9 cellular contexts compared by ENCODE assay signal in the genomic region with DNA sequence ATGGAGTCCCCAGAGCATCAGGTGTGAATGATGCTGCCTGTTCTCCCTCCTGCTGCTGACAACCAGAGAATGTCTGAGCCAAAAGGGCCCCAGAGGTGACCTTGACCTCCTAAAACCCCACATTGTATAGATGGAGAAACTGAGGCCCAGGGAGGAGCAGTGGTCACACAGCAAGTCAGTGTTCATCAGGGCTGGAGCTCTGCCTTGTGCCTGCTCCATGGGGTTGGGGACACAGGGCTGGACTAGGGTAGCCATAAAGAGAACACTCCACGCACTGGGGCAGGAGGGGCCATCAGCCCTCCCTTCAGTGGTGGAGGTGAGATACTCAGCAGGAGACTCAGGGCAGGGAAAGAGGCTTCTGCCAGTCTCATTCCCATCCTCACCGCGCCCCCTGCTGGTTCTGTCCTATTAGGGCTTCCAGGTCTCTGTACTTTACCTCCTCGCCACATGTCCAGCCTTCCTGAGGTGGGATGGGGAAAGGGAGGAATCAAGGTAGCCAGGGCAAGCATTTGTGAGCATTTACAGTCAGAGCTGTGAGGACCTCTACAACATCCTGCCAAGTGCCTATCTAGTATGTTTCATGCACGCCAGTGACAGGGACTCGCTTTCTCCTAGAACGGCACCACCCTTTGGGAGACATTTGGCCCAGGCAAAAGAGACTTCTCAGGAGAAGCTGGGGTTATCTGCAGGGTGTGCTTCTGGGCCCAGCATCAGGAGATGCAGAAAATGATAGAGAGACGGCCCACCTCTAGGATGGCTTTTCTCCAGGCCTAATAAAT. TPM values are rescaled to one million over a fixed set of nuclear protein-coding genes. Genes with fewer than 3 reads are reported as not detected.
DNase-seq lines count a peak whose midpoint lies in the region; ATAC-seq, FAIRE-seq and TF ChIP-seq lines count a peak whose summit lies in the region.
"Had no signal": no experiment of that assay in that cellular context is flagged by ENCODE, and none has a peak within 500 bp of the region (broad histone marks: within the 10 kb centered on the region; RNA-seq: fewer than 3 reads in every experiment).

No MANE protein-coding gene starts in this region.

- H3K4me3 ChIP-seq in choroid plexus epithelial cell (ENCODE audit: low read depth, low read length) (no peak overlapping the region), HepG2 (replicated peaks in 1 of 3; ENCODE audit: insufficient read depth in 1 of 3, low read depth in 2 of 3, low read length in 3 of 3) (no peak overlapping the region)

- H3K9ac ChIP-seq in HepG2 (ENCODE audit: insufficient read depth, low read depth, low read length), result no peak overlapping the region

- FAIRE-seq in HepG2 (lab: Jason Lieb, UNC), result peak; percentile 74
- FAIRE-seq: G401.6 had no signal

- DNase-seq in NCI-H2171 treated with DMSO at 0.1 percent for 48 hours (lab: John Stamatoyannopoulos, UW) (peak; percentile 2), NCI-H2171 (lab: John Stamatoyannopoulos, UW) (no peak), NCI-H1930 (lab: John Stamatoyannopoulos, UW) (peak; percentile 20 to 46), choroid plexus epithelial cell (ENCODE audit: low read depth) (peak; percentile 80), HepG2 (ENCODE audit: low spot score) (peak; percentile 65), KG1 (lab: John Stamatoyannopoulos, UW) (no peak)
- DNase-seq in activated CD4-positive, alpha-beta T cell treated with anti-CD3 and anti-CD28 coated beads for 4 hours, result peak; percentile 61 to 64
- peak; percentile 25 to 75 (median 45) for DNase-seq in stimulated activated CD4-positive, alpha-beta T cell treated with anti-CD3 and anti-CD28 coated beads, TNF-alpha, amount 100 ng/mL, for 48 hours (ENCODE audit: low read depth in 3 of 3)

- H3K4me1 ChIP-seq in HepG2 (ENCODE audit: insufficient read depth, low read length), result peaks cover 18% of the 10 kb centered on the region

- intact Hi-C loops in HepG2 (cut with micrococcal nuclease; ENCODE audit: unreplicated experiment), result loop anchor here (1.0 to 5.0 kb wide), 2 partner anchors 103 to 110 kb away; no protein-coding TSS in a partner anchor

- no peaks in the 10 kb centered on the region for H3K79me2 ChIP-seq in HepG2 (ENCODE audit: insufficient read depth, low read length)

- H3K9me3 ChIP-seq in HepG2 (ENCODE audit: low read length), result no peaks in the 10 kb centered on the region

- no peak for TF ChIP-seq EP300 in HepG2 (IDR thresholded peaks at IDR 0.05; ENCODE audit: low read depth in 2 of 2, low read length in 2 of 2)
- no peak for TF ChIP-seq EP300 in HepG2 (CRISPR knock-in tag; IDR thresholded peaks at IDR 0.05; ENCODE audit: borderline replicate concordance)

- no peaks in the 10 kb centered on the region for H3K36me3 ChIP-seq in HepG2 (replicated peaks in 1 of 2; ENCODE audit: control insufficient read depth in 1 of 2, insufficient read depth in 2 of 2, low read length in 2 of 2)

- in situ Hi-C loops in HepG2 (cut with HindIII; ENCODE audit: extremely low pct_ligation_motif_present, low pct_unique_long_range_greater_than_20kb), result no loop called here

- no peak for TF ChIP-seq POLR2A in HepG2 (IDR thresholded peaks at IDR 0.05; ENCODE audit: insufficient read depth in 1 of 2, low read depth in 2 of 2, low read length in 2 of 2)

- H3K27me3 ChIP-seq in HepG2 (ENCODE audit: control insufficient read depth in 1 of 2, insufficient read depth in 2 of 2, low read length in 2 of 2), result peaks cover 0 to 2% of the 10 kb centered on the region in 2 experiments; a peak in 2 of 5 replicates

- H4K20me1 ChIP-seq in HepG2 (ENCODE audit: insufficient read depth, low read length), result no peaks in the 10 kb centered on the region

- BruUV-seq in HepG2 (replicated peaks; lab: Mats Ljungman, UMichigan), result no TSS peak

- no peak overlapping the region for H3K27ac ChIP-seq in HepG2 (ENCODE audit: extremely low read length, insufficient read depth, low read length)

- CTCF ChIA-PET in HepG2 (lab: Yijun Ruan, JAX; ENCODE audit: low intra/inter-chr PET ratio, low total read pairs), result interaction anchor here (1.2 to 3.8 kb wide), 4 partner anchors 10 to 217 kb away, joined by 3 to 39 read pairs (median 8); no protein-coding TSS in a partner anchor

- POLR2A ChIA-PET in HepG2 (lab: Yijun Ruan, JAX), result no interaction called here

- peak; percentile 79 for TF ChIP-seq RAD21 in HepG2 (CRISPR knock-in tag; IDR thresholded peaks at IDR 0.05)

- 35% methylated on average over 7 of the region's 8 CpGs for WGBS in HepG2 (ENCODE audit: low lambda C conversion rate)

- ATAC-seq in HepG2, result peak; percentile 95

- no peak overlapping the region; the same call in 1 of the 2 replicates for H3K4me2 ChIP-seq in HepG2 (ENCODE audit: low read depth, low read length)

- peak; percentile 85 for TF ChIP-seq CTCF in choroid plexus epithelial cell (conservative IDR thresholded peaks at IDR 0.05; ENCODE audit: low read depth, low read length)
- TF ChIP-seq CTCF in HepG2 (CRISPR knock-in tag; IDR thresholded peaks at IDR 0.05), result peak; percentile 93

- no peak overlapping the region for H2AFZ ChIP-seq in HepG2 (ENCODE audit: low read length)

TF ChIP-seq in HepG2, 621 proteins besides CTCF, POLR2A, EP300 and RAD21 (continues in another document):
- no peak for TF ChIP-seq ZNF484 (CRISPR knock-in tag; IDR thresholded peaks at IDR 0.05; ENCODE audit: borderline replicate concordance, low read depth)
- TF ChIP-seq ZNF619 (CRISPR knock-in tag; IDR thresholded peaks at IDR 0.05), result 0 out of 2 replicates have a peak, but pooled peaks have one; percentile 64
- TF ChIP-seq ZNF574 (CRISPR knock-in tag; IDR thresholded peaks at IDR 0.05), result 0 out of 2 replicates have a peak, but pooled peaks have one; percentile 29
- TF ChIP-seq GATAD2A (CRISPR knock-in tag; IDR thresholded peaks at IDR 0.05), result 0 out of 2 replicates have a peak, but pooled peaks have one; percentile 13
- no peak for TF ChIP-seq SOX6 (IDR thresholded peaks at IDR 0.05)
- peak; percentile 19; the same call in 1 of the 2 replicates for TF ChIP-seq SOX6 (CRISPR knock-in tag; IDR thresholded peaks at IDR 0.05)

RNA-seq across cellular contexts. Expression of gene NEU3, which starts 43.2 kb away (rescaled TPM):
- total RNA-seq in HepG2 (2016; rRNA removed; fragmentation: Illumina TruSeq; extraction: Trizol), result 14.5 and 15.3 TPM in 2 replicates
- 1.4 and 1.8 TPM in 2 replicates for total RNA-seq in HepG2 (2016; cell fraction: cytosol; rRNA removed; fragmentation: Illumina TruSeq; extraction: Trizol; ENCODE audit: low read depth)
- 13.8 and 14.7 TPM in 2 replicates for total RNA-seq in HepG2 (2016; cell fraction: insoluble cytoplasmic fraction; rRNA removed; fragmentation: Illumina TruSeq; extraction: Trizol)
- 5.1 and 6.4 TPM in 2 replicates for total RNA-seq in HepG2 (2016; cell fraction: membrane; rRNA removed; fragmentation: Illumina TruSeq; extraction: Trizol)
- total RNA-seq in HepG2 (2016; cell fraction: nucleus; rRNA removed; fragmentation: Illumina TruSeq; extraction: Trizol), result 15.8 and 18.6 TPM in 2 replicates
- polyA plus RNA-seq in HepG2 (2011; rRNA removed), result 6.3 and 8.4 TPM in 2 replicates
- 4.5 and 5.8 TPM in 2 replicates for polyA plus RNA-seq in HepG2 (2011; cell fraction: cytosol; rRNA removed)
- 15.0 and 15.9 TPM in 2 replicates for polyA plus RNA-seq in HepG2 (2011; cell fraction: nucleus; rRNA removed)
- polyA plus RNA-seq in HepG2 (2012), result 4.6 and 5.0 TPM in 2 replicates
- polyA plus RNA-seq in HepG2 (2016; cell fraction: cytosol; fragmentation: Illumina TruSeq; extraction: Trizol; ENCODE audit: low read depth), result 0.83 and 0.93 TPM in 2 replicates
- 6.0 and 6.9 TPM in 2 replicates for polyA plus RNA-seq in HepG2 (2016; cell fraction: insoluble cytoplasmic fraction; fragmentation: Illumina TruSeq; extraction: Trizol; ENCODE audit: low read depth)
- 2.0 and 3.0 TPM in 2 replicates for polyA plus RNA-seq in HepG2 (2016; cell fraction: membrane; fragmentation: Illumina TruSeq; extraction: Trizol; ENCODE audit: low read depth)
- 15.9 and 16.7 TPM in 2 replicates for polyA plus RNA-seq in HepG2 (2016; cell fraction: nucleus; fragmentation: Illumina TruSeq; extraction: Trizol; ENCODE audit: insufficient read depth, low read depth)
- polyA minus RNA-seq in HepG2 (2011; rRNA and poly(A)+ RNA removed; ENCODE audit: low replicate concordance), result 23.2 and 42.9 TPM in 2 replicates
- 9.1 and 9.8 TPM in 2 replicates for polyA minus RNA-seq in HepG2 (2011; cell fraction: cytosol; rRNA and poly(A)+ RNA removed)
- polyA minus RNA-seq in HepG2 (2011; cell fraction: nucleus; rRNA and poly(A)+ RNA removed), result 14.9 and 23.2 TPM in 2 replicates

Comparison
In these comparisons a context has a peak if more than half of its experiments do, and no peak if none do; other contexts are left out.
1. DNase-seq: peak in NCI-H2171 treated with DMSO at 0.1 percent for 48 hours (single experiment), NCI-H1930 (2 of 2), activated CD4-positive, alpha-beta T cell treated with anti-CD3 and anti-CD28 coated beads for 4 hours (2 of 2), choroid plexus epithelial cell (single experiment), HepG2 (single experiment) and stimulated activated CD4-positive, alpha-beta T cell treated with anti-CD3 and anti-CD28 coated beads, TNF-alpha, amount 100 ng/mL, for 48 hours (3 of 3); none in NCI-H2171 (single experiment) and KG1 (single experiment).